ENCODE assay signal across 8 cellular contexts in the genomic region with DNA sequence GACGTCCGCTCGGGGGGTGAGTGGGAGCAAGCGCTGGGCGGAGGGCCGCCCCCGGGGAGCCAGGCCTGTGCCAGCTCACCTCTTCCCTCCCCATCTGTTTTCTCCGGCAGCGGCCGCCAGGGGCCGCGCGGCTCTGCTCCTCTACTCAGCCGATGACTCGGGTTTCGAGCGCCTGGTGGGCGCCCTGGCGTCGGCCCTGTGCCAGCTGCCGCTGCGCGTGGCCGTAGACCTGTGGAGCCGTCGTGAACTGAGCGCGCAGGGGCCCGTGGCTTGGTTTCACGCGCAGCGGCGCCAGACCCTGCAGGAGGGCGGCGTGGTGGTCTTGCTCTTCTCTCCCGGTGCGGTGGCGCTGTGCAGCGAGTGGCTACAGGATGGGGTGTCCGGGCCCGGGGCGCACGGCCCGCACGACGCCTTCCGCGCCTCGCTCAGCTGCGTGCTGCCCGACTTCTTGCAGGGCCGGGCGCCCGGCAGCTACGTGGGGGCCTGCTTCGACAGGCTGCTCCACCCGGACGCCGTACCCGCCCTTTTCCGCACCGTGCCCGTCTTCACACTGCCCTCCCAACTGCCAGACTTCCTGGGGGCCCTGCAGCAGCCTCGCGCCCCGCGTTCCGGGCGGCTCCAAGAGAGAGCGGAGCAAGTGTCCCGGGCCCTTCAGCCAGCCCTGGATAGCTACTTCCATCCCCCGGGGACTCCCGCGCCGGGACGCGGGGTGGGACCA. TPM values are rescaled to one million over a fixed set of nuclear protein-coding genes. Genes with fewer than 3 reads are reported as not detected.
DNase-seq lines count a peak whose midpoint lies in the region; ATAC-seq, FAIRE-seq and TF ChIP-seq lines count a peak whose summit lies in the region.

No MANE protein-coding gene starts in this region.

- ATAC-seq in GM21723 (IDR thresholded peaks at IDR 0.05; ENCODE audit: unreplicated experiment), result peak; percentile 71
- peak; percentile 78 to 89 (median 80) for ATAC-seq in pancreas

- peak; percentile 51 for TF ChIP-seq CTCF in KMS-11 (conservative IDR thresholded peaks at IDR 0.05; ENCODE audit: low read depth, low read length)
- TF ChIP-seq CTCF in pancreas (IDR thresholded peaks at IDR 0.05), result peak; percentile 30 to 64 (median 48)
- TF ChIP-seq CTCF in thyroid gland (IDR thresholded peaks at IDR 0.05), result peak; percentile 49 to 83 (median 80)

- H3K4me3 ChIP-seq in KMS-11 (IDR thresholded peaks at IDR 0.05; ENCODE audit: insufficient read depth, low read depth, low read length) (peak overlapping the region; percentile 63), SJCRH30 (peak overlapping the region; percentile 92), pancreas (peak overlapping the region; percentile 58 to 76 (median 66)), thyroid gland (replicated peaks in 1 of 3) (peak overlapping the region; percentile 39 to 80 (median 70))

- TF ChIP-seq POLR2A in thyroid gland (IDR thresholded peaks at IDR 0.05), result peak in 1 of 2 donors; percentile 38

- intact Hi-C loops in head of caudate nucleus (cut with DNase I) (loop anchor here (5.0 kb wide), 2 partner anchors 41 to 86 kb away; a partner anchor contains a TSS), pancreas (cut with DNase I) (no loop called here), thyroid gland (cut with DNase I) (no loop called here)

- H3K4me1 ChIP-seq in ES-I3 (ENCODE audit: insufficient read depth, low read length) (no peaks in the 10 kb centered on the region), KMS-11 (ENCODE audit: low read depth, poor library complexity, severe bottlenecking) (peaks cover 20% of the 10 kb centered on the region), SJCRH30 (no peaks in the 10 kb centered on the region), pancreas (peaks cover 0 to 17% (median 16%) of the 10 kb centered on the region in 3 donors), thyroid gland (peaks cover 25 to 38% of the 10 kb centered on the region in 2 donors)

- no peaks in the 10 kb centered on the region for H3K36me3 ChIP-seq in ES-I3 (ENCODE audit: insufficient read depth, low read length)
- no peaks in the 10 kb centered on the region for H3K36me3 ChIP-seq in KMS-11 (ENCODE audit: insufficient read depth)
- no peaks in the 10 kb centered on the region for H3K36me3 ChIP-seq in SJCRH30
- H3K36me3 ChIP-seq in pancreas, result no peaks in the 10 kb centered on the region
- H3K36me3 ChIP-seq in thyroid gland, result peaks cover 6 to 15% of the 10 kb centered on the region in 2 donors

- DNase-seq in SJCRH30 (peak; percentile 89 to 90), head of caudate nucleus (peak; percentile 57 to 93 (median 80)), pancreas (peak; percentile 77 to 94 (median 86)), thyroid gland (peak; percentile 94 to 95)
- peak; percentile 73 to 84 (median 76) for DNase-seq in activated naive CD4-positive, alpha-beta T cell (lab: John Stamatoyannopoulos, UW)

- 0% methylated on average over 46 to 77 of the region's 77 CpGs for WGBS in pancreas, 2 donors
- WGBS in thyroid gland, 2 donors, result 2 to 3% methylated on average over 13 to 20 of the region's 77 CpGs

- peak overlapping the region; percentile 63 for H3K4me2 ChIP-seq in KMS-11

- H3K9ac ChIP-seq in ES-I3 (ENCODE audit: low read depth, low read length) (peak overlapping the region; percentile 99), KMS-11 (peak overlapping the region; percentile 83)

- no peaks in the 10 kb centered on the region for H4K20me1 ChIP-seq in KMS-11 (ENCODE audit: insufficient read depth)

- H3K79me2 ChIP-seq in KMS-11 (ENCODE audit: insufficient read depth, low read depth), result no peaks in the 10 kb centered on the region; the same call in 1 of the 2 replicates

- H3K27me3 ChIP-seq in KMS-11 (ENCODE audit: insufficient read depth, low read depth) (no peaks in the 10 kb centered on the region), SJCRH30 (no peaks in the 10 kb centered on the region), pancreas (no peaks in the 10 kb centered on the region), thyroid gland (no peaks in the 10 kb centered on the region)

- peak overlapping the region; percentile 66 for H2AFZ ChIP-seq in KMS-11 (ENCODE audit: low read depth)

- peak overlapping the region; percentile 85 for H3K27ac ChIP-seq in KMS-11
- peak overlapping the region; percentile 56 for H3K27ac ChIP-seq in SJCRH30
- H3K27ac ChIP-seq in pancreas, result peak overlapping the region; percentile 80 to 88 (median 85)
- H3K27ac ChIP-seq in thyroid gland, result peak overlapping the region; percentile 88 to 98 (median 90)

- no peaks in the 10 kb centered on the region for H3K9me3 ChIP-seq in ES-I3 (ENCODE audit: control insufficient read depth, insufficient read depth, low read length)
- H3K9me3 ChIP-seq in SJCRH30 (replicated peaks), result no peaks in the 10 kb centered on the region
- H3K9me3 ChIP-seq in pancreas, result no peaks in the 10 kb centered on the region
- H3K9me3 ChIP-seq in thyroid gland, result no peaks in the 10 kb centered on the region

- no peak for FAIRE-seq in pancreas (lab: Jason Lieb, UNC)

RNA-seq across cellular contexts. Expression of a gene that starts 0.6 kb away (rescaled TPM):
- 8.1 and 8.3 TPM in 2 replicates for total RNA-seq in SJCRH30 (2014; rRNA removed; shearing (Covaris generic))
- 10 to 100 TPM; 11.3 to 36.6 (median 13.2) TPM for total RNA-seq in pancreas
- 10 to 100 TPM; 34.3 to 45.9 TPM for polyA plus RNA-seq in pancreas
- 100 to 1,000 TPM in 2 of 4 donors, 10 to 100 TPM in 2; 57.3 to 192 (median 96.7) TPM for total RNA-seq in thyroid gland

RNA-seq across cellular contexts. Expression of a gene that starts 16.1 kb away (rescaled TPM):
- 4.0 and 6.8 TPM in 2 replicates for total RNA-seq in SJCRH30 (2014; rRNA removed; shearing (Covaris generic))
- total RNA-seq in pancreas (10 to 100 TPM; 11.9 to 19.8 (median 13.2) TPM), thyroid gland (10 to 100 TPM; 64.2 to 70.2 (median 68.0) TPM)
- 10 to 100 TPM; 51.6 to 55.7 TPM for polyA plus RNA-seq in pancreas

RNA-seq across cellular contexts. Expression of a gene that starts 19.2 kb away (rescaled TPM):
- 1.3 and 2.1 TPM in 2 replicates for total RNA-seq in SJCRH30 (2014; rRNA removed; shearing (Covaris generic))
- 1 to 10 TPM; 1.2 to 2.1 (median 1.9) TPM for total RNA-seq in pancreas
- 1 to 10 TPM; 2.5 to 5.1 TPM for polyA plus RNA-seq in pancreas
- 1 to 10 TPM; 2.8 to 8.5 (median 6.6) TPM for total RNA-seq in thyroid gland

RNA-seq across cellular contexts. Expression of a gene that starts 30.4 kb away (rescaled TPM):
- total RNA-seq in SJCRH30 (2014; rRNA removed; shearing (Covaris generic)), result 0.05 and 0.12 TPM in 2 replicates
- total RNA-seq in pancreas (10 to 100 TPM in 3 of 6 donors, 1 to 10 TPM in 3; 6.4 to 14.1 (median 9.4) TPM), thyroid gland (1 to 10 TPM; 3.7 to 8.1 (median 6.7) TPM)
- polyA plus RNA-seq in pancreas, result 10 to 100 TPM in 1 of 2 donors, 1 to 10 TPM in 1; 8.0 to 15.6 TPM

RNA-seq across cellular contexts. Expression of a gene that starts 42.6 kb away (rescaled TPM):
- total RNA-seq in SJCRH30 (2014; rRNA removed; shearing (Covaris generic)), result 40.3 and 41.0 TPM in 2 replicates
- total RNA-seq in pancreas (10 to 100 TPM; 16.3 to 24.5 (median 19.6) TPM), thyroid gland (10 to 100 TPM; 18.9 to 37.5 (median 32.7) TPM)
- 10 to 100 TPM; 25.9 to 27.1 TPM for polyA plus RNA-seq in pancreas

Comparison
In these comparisons a context has a peak if more than half of its experiments do, and no peak if none do; other contexts are left out.
1. Peak in every context shown above with its lines: DNase-seq, ATAC-seq, H3K4me3 ChIP-seq and H3K27ac ChIP-seq.